ENCODE assay signal across 1 cellular context in the genomic region with DNA sequence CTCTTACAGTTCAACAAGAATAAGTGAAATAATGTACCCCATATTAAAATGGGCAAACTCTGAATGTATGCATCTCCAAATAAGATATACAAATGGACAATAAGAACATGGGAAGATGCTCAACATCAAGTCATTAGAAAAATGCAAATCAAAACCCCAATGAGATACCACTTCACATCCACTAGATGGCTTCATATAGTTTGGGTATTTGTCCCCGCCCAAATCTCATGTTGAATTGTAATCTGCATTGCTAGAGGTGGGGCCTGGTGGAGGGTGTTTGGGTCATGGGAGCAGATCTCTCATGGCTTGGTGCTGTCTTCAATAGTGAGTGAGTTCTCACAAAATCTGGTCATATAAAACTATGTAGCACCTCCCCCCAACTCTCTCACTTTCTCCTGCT.
TF ChIP-seq lines count a peak whose summit lies in the region.

No MANE protein-coding gene starts in this region.

TF ChIP-seq in HepG2, 621 proteins besides CTCF, POLR2A, EP300 and RAD21:
- TF ChIP-seq, protein P1, sequence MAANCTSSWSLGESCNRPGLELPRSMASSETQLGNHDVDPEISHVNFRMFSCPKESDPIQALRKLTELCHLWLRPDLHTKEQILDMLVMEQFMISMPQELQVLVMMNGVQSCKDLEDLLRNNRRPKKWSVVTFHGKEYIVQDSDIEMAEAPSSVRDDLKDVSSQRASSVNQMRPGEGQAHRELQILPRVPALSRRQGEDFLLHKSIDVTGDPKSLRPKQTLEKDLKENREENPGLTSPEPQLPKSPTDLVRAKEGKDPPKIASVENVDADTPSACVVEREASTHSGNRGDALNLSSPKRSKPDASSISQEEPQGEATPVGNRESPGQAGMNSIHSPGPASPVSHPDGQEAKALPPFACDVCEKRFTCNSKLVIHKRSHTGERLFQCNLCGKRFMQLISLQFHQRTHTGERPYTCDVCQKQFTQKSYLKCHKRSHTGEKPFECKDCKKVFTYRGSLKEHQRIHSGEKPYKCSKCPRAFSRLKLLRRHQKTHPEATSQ (CRISPR knock-in tag; IDR thresholded peaks at IDR 0.05; ENCODE audit: borderline replicate concordance) = peak; percentile 97; the same call in 1 of the 2 replicates
- no peak for TF ChIP-seq ZFYVE20 (CRISPR knock-in tag; IDR thresholded peaks at IDR 0.05; ENCODE audit: borderline replicate concordance, low read depth)
TF ChIP-seq in HepG2: peak in this region for 1.
